ENCODE assay signal across 23 cellular contexts in genomic region chr11:64692764-64693331, GRCh38. TPM values are rescaled to one million over a fixed set of nuclear protein-coding genes. Genes with fewer than 3 reads are reported as not detected.
DNase-seq lines count a peak whose midpoint lies in the region; ATAC-seq and TF ChIP-seq lines count a peak whose summit lies in the region.
"Had no signal": no experiment of that assay in that cellular context is flagged by ENCODE, and none has a peak within 500 bp of the region (broad histone marks: within the 10 kb centered on the region; RNA-seq: fewer than 3 reads in every experiment).

No MANE protein-coding gene starts in this region.

- peak overlapping the region; percentile 48 for H3K27ac Mint-ChIP-seq in activated T-cell treated with anti-CD3 and anti-CD28 coated beads, Interleukin-2, amount 50 U/mL, for 72 hours
- H3K27ac Mint-ChIP-seq in endothelial cell (ENCODE audit: unreplicated experiment): peak overlapping the region; percentile 45
- H3K27ac Mint-ChIP-seq in stimulated activated naive CD8-positive, alpha-beta T cell treated with anti-CD3 and anti-CD28 coated beads, Interleukin-15, amount 100 ng/mL, for 72 hours: peak overlapping the region in 1 of 2 donors; percentile 72
- no peak overlapping the region for H3K27ac Mint-ChIP-seq in natural killer cell treated with Interleukin-12 subunit alpha and Interleukin-12 subunit beta and Interleukin-15 and Interleukin-18, amount 100 ng/mL, for 72 hours
- H3K27ac Mint-ChIP-seq: CD4-positive, alpha-beta memory T cell; IgD-negative memory B cell; T-helper 2 cell treated with Interferon-gamma antibody and Interleukin-4, amounts not matched to agents 5 μg/mL and 100 μg/mL, for 36 hours had no signal

- 32 to 34% methylated on average over 13 of the region's 13 CpGs for WGBS in lower leg skin, 2 donors

- H3K27ac ChIP-seq in RWPE2 (ENCODE audit: poor library complexity, severe bottlenecking): no peak overlapping the region
- H3K27ac ChIP-seq: SJCRH30, testis, WERI-Rb-1 had no signal

- H3K9me3 ChIP-seq in RWPE2 (ENCODE audit: severe bottlenecking): no peaks in the 10 kb centered on the region
- H3K9me3 ChIP-seq: SJCRH30, testis had no signal

- no peaks in the 10 kb centered on the region for H3K36me3 Mint-ChIP-seq in activated T-cell treated with anti-CD3 and anti-CD28 coated beads, Interleukin-2, amount 50 U/mL, for 72 hours (ENCODE audit: insufficient read depth in 2 of 2)
- no peaks in the 10 kb centered on the region for H3K36me3 Mint-ChIP-seq in endothelial cell (ENCODE audit: low read depth, unreplicated experiment)
- H3K36me3 Mint-ChIP-seq in natural killer cell treated with Interleukin-12 subunit alpha and Interleukin-12 subunit beta and Interleukin-15 and Interleukin-18, amount 100 ng/mL, for 72 hours: no peaks in the 10 kb centered on the region
- H3K36me3 Mint-ChIP-seq: CD4-positive, alpha-beta memory T cell; IgD-negative memory B cell had no signal

- no peak for TF ChIP-seq POLR2A in lower leg skin (IDR thresholded peaks at IDR 0.05)

- ATAC-seq in activated T-cell treated with anti-CD3 and anti-CD28 coated beads, Interleukin-2, amount 50 U/mL, for 72 hours (replicated peaks in 1 of 2): no peak
- ATAC-seq in RWPE2 (ENCODE audit: low read depth): no peak
- ATAC-seq in stimulated activated naive CD8-positive, alpha-beta T cell treated with anti-CD3 and anti-CD28 coated beads, Interleukin-15, amount 100 ng/mL, for 72 hours: no peak
- no peak for ATAC-seq in GM19455 (IDR thresholded peaks at IDR 0.05; ENCODE audit: unreplicated experiment)
- ATAC-seq in natural killer cell treated with Interleukin-12 subunit alpha and Interleukin-12 subunit beta and Interleukin-15 and Interleukin-18, amount 100 ng/mL, for 72 hours: no peak
- ATAC-seq: right cardiac atrium had no signal

- DNase-seq in activated T-cell treated with anti-CD3 and anti-CD28 coated beads, Interleukin-2, amount 50 U/mL, for 72 hours: no peak
- DNase-seq in activated T-cell treated with anti-CD3 and anti-CD28 coated beads for 4 hours (no peak), RWPE2 (ENCODE audit: low spot score) (no peak), endothelial cell (ENCODE audit: low spot score) (no peak), lower leg skin (ENCODE audit: low spot score in 2 of 2) (no peak)
- DNase-seq in stimulated activated naive CD8-positive, alpha-beta T cell treated with anti-CD3 and anti-CD28 coated beads, Interleukin-15, amount 100 ng/mL, for 72 hours: no peak
- no peak for DNase-seq in natural killer cell treated with Interleukin-12 subunit alpha and Interleukin-12 subunit beta and Interleukin-15 and Interleukin-18, amount 100 ng/mL, for 72 hours (ENCODE audit: low spot score)
- DNase-seq: activated effector memory CD4-positive, alpha-beta T cell treated with Interleukin-2 at 50 U/mL for 16 hours; caudate nucleus; CD4-positive, alpha-beta memory T cell; GDM1; kidney; NCI-H146; NCI-H774; right cardiac atrium; SJCRH30; testis; WERI-Rb-1 had no signal

- intact Hi-C loops in lower leg skin (cut with DNase I; ENCODE audit: low total_unique reads): no loop called here

- peaks cover 44% of the 10 kb centered on the region for H3K27me3 Mint-ChIP-seq in activated T-cell treated with anti-CD3 and anti-CD28 coated beads, Interleukin-2, amount 50 U/mL, for 72 hours (ENCODE audit: low read depth)
- peaks cover 7% of the 10 kb centered on the region for H3K27me3 Mint-ChIP-seq in endothelial cell (ENCODE audit: unreplicated experiment)
- H3K27me3 Mint-ChIP-seq in stimulated activated naive CD8-positive, alpha-beta T cell treated with anti-CD3 and anti-CD28 coated beads, Interleukin-15, amount 100 ng/mL, for 72 hours: peaks cover 38% of the 10 kb centered on the region
- peaks cover 34 to 40% of the 10 kb centered on the region in 2 donors for H3K27me3 Mint-ChIP-seq in natural killer cell treated with Interleukin-12 subunit alpha and Interleukin-12 subunit beta and Interleukin-15 and Interleukin-18, amount 100 ng/mL, for 72 hours

- no peaks in the 10 kb centered on the region for H3K36me3 ChIP-seq in RWPE2 (ENCODE audit: low read depth)
- H3K36me3 ChIP-seq: SJCRH30, WERI-Rb-1 had no signal

- H3K4me3 ChIP-seq in RWPE2 (ENCODE audit: severe bottlenecking) (no peak overlapping the region), lower leg skin (ENCODE audit: low read depth, poor library complexity, severe bottlenecking) (no peak overlapping the region)
- H3K4me3 ChIP-seq: lung, SJCRH30, testis had no signal

- no peaks in the 10 kb centered on the region for H3K4me1 ChIP-seq in RWPE2 (ENCODE audit: insufficient read depth, poor library complexity, severe bottlenecking)

- H3K4me3 Mint-ChIP-seq in activated T-cell treated with anti-CD3 and anti-CD28 coated beads, Interleukin-2, amount 50 U/mL, for 72 hours: peak overlapping the region; percentile 75 to 80
- no peak overlapping the region for H3K4me3 Mint-ChIP-seq in endothelial cell (ENCODE audit: unreplicated experiment)
- peak overlapping the region; percentile 82 to 93 for H3K4me3 Mint-ChIP-seq in stimulated activated naive CD8-positive, alpha-beta T cell treated with anti-CD3 and anti-CD28 coated beads, Interleukin-15, amount 100 ng/mL, for 72 hours
- no peak overlapping the region for H3K4me3 Mint-ChIP-seq in natural killer cell treated with Interleukin-12 subunit alpha and Interleukin-12 subunit beta and Interleukin-15 and Interleukin-18, amount 100 ng/mL, for 72 hours
- H3K4me3 Mint-ChIP-seq: T-helper 2 cell treated with Interferon-gamma antibody and Interleukin-4, amounts not matched to agents 5 μg/mL and 100 μg/mL, for 36 hours had no signal

- peaks cover 11% of the 10 kb centered on the region for H3K4me1 Mint-ChIP-seq in activated T-cell treated with anti-CD3 and anti-CD28 coated beads, Interleukin-2, amount 50 U/mL, for 72 hours (ENCODE audit: low read depth)
- H3K4me1 Mint-ChIP-seq in endothelial cell (ENCODE audit: unreplicated experiment): peaks cover 43% of the 10 kb centered on the region
- H3K4me1 Mint-ChIP-seq in stimulated activated naive CD8-positive, alpha-beta T cell treated with anti-CD3 and anti-CD28 coated beads, Interleukin-15, amount 100 ng/mL, for 72 hours: peaks cover 28% of the 10 kb centered on the region
- H3K4me1 Mint-ChIP-seq in natural killer cell treated with Interleukin-12 subunit alpha and Interleukin-12 subunit beta and Interleukin-15 and Interleukin-18, amount 100 ng/mL, for 72 hours (ENCODE audit: low read depth in 2 of 2): peaks cover 6% of the 10 kb centered on the region in 2 donors

- TF ChIP-seq CTCF in RWPE2 (IDR thresholded peaks at IDR 0.05; ENCODE audit: poor library complexity, severe bottlenecking) (peak; percentile 7), endothelial cell (IDR thresholded peaks at IDR 0.05; ENCODE audit: unreplicated experiment) (no peak), lower leg skin (IDR thresholded peaks at IDR 0.05) (no peak)

- H3K27me3 ChIP-seq in RWPE2 (ENCODE audit: insufficient read depth, poor library complexity, severe bottlenecking): peaks cover 2% of the 10 kb centered on the region
- H3K27me3 ChIP-seq: testis had no signal

- H3K9me3 Mint-ChIP-seq in activated T-cell treated with anti-CD3 and anti-CD28 coated beads, Interleukin-2, amount 50 U/mL, for 72 hours: no peaks in the 10 kb centered on the region
- no peaks in the 10 kb centered on the region for H3K9me3 Mint-ChIP-seq in endothelial cell (ENCODE audit: unreplicated experiment)
- H3K9me3 Mint-ChIP-seq in stimulated activated naive CD8-positive, alpha-beta T cell treated with anti-CD3 and anti-CD28 coated beads, Interleukin-15, amount 100 ng/mL, for 72 hours: no peaks in the 10 kb centered on the region
- no peaks in the 10 kb centered on the region for H3K9me3 Mint-ChIP-seq in natural killer cell treated with Interleukin-12 subunit alpha and Interleukin-12 subunit beta and Interleukin-15 and Interleukin-18, amount 100 ng/mL, for 72 hours
- H3K9me3 Mint-ChIP-seq: CD4-positive, alpha-beta memory T cell; IgD-negative memory B cell; T-helper 2 cell treated with Interferon-gamma antibody and Interleukin-4, amounts not matched to agents 5 μg/mL and 100 μg/mL, for 36 hours had no signal

RNA-seq across cellular contexts. Expression of gene NRXN2, which starts 30.1 kb away (rescaled TPM):
- total RNA-seq in activated T-cell treated with anti-CD3 and anti-CD28 coated beads, Interleukin-2, amount 50 U/mL, for 72 hours: under 1 TPM; 0.37 to 0.55 TPM
- total RNA-seq in endothelial cell (ENCODE audit: unreplicated experiment): 11.5 TPM
- 1 to 10 TPM in 2 of 4 donors, under 1 TPM in 1, not detected in 1; 0.27 to 7.0 (median 1.1) TPM for total RNA-seq in lower leg skin
- total RNA-seq in natural killer cell treated with Interleukin-12 subunit alpha and Interleukin-12 subunit beta and Interleukin-15 and Interleukin-18, amount 100 ng/mL, for 72 hours: 1 to 10 TPM in 1 of 2 donors, under 1 TPM in 1; 0.74 to 1.3 TPM
- total RNA-seq: MCF 10A had no signal

RNA-seq across cellular contexts. Expression of gene RASGRP2, which starts 51.1 kb away (rescaled TPM):
- 10 to 100 TPM; 18.8 to 27.9 TPM for total RNA-seq in activated T-cell treated with anti-CD3 and anti-CD28 coated beads, Interleukin-2, amount 50 U/mL, for 72 hours
- total RNA-seq in endothelial cell (ENCODE audit: unreplicated experiment) (139 TPM), lower leg skin (1 to 10 TPM; 1.1 to 10.0 (median 5.0) TPM)
- 10 to 100 TPM; 13.6 to 27.7 TPM for total RNA-seq in natural killer cell treated with Interleukin-12 subunit alpha and Interleukin-12 subunit beta and Interleukin-15 and Interleukin-18, amount 100 ng/mL, for 72 hours
- total RNA-seq: MCF 10A had no signal

Comparison
In these comparisons a context has a peak if more than half of its experiments do, and no peak if none do; other contexts are left out.
1. H3K27ac Mint-ChIP-seq: peak in activated T-cell treated with anti-CD3 and anti-CD28 coated beads, Interleukin-2, amount 50 U/mL, for 72 hours (single experiment) and endothelial cell (single experiment); none in natural killer cell treated with Interleukin-12 subunit alpha and Interleukin-12 subunit beta and Interleukin-15 and Interleukin-18, amount 100 ng/mL, for 72 hours (0 of 2).
2. H3K4me3 Mint-ChIP-seq: peak in activated T-cell treated with anti-CD3 and anti-CD28 coated beads, Interleukin-2, amount 50 U/mL, for 72 hours (2 of 2) and stimulated activated naive CD8-positive, alpha-beta T cell treated with anti-CD3 and anti-CD28 coated beads, Interleukin-15, amount 100 ng/mL, for 72 hours (2 of 2); none in endothelial cell (single experiment) and natural killer cell treated with Interleukin-12 subunit alpha and Interleukin-12 subunit beta and Interleukin-15 and Interleukin-18, amount 100 ng/mL, for 72 hours (single experiment).